20 cellular contexts compared by ENCODE assay signal in the genomic region with DNA sequence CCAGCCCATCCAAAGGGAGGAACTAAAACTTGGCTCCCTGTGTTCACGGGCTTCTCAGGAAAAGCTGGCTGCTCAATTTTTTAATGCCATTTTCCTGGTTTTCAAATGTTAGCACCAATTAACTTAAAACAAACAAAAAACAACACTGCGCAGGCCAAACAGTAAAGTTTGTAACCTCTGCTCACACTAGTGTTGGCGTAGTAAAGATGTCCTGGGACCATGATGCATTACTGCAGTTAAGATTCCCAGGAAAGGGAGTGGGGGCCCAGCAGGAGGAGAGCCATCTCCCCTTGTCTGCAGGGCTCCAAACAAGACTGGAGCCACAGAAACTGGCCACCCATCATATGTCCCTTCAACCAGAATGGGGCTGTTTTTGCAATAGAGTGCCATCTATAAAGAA.
"Had no signal": no experiment of that assay in that cellular context is flagged by ENCODE, and none has a peak within 500 bp of the region (broad histone marks: within the 10 kb centered on the region; RNA-seq: fewer than 3 reads in every experiment).

No MANE protein-coding gene starts in this region.

- H3K27me3 Mint-ChIP-seq: IgD-negative memory B cell had no signal

- H3K4me3 ChIP-seq: K562 had no signal

- H3K4me1 Mint-ChIP-seq: IgD-negative memory B cell had no signal

- H3K9me3 ChIP-seq: SK-N-SH had no signal

- H3K4me3 Mint-ChIP-seq: IgD-negative memory B cell had no signal

- ATAC-seq: K562, Panc1, PC-3 had no signal

- H3K27ac Mint-ChIP-seq: IgD-negative memory B cell had no signal

- FAIRE-seq: HTR-8/SVneo, K562 had no signal

- DNase-seq: Kasumi-1, MM.1S, NCI-H1092 treated with DMSO at 0.1 percent for 48 hours, NCI-H1436, NCI-H187, NCI-H2029, NCI-H2081 treated with DMSO at 0.1 percent for 48 hours, NCI-H2171, NCI-H226, NCI-H446, NCI-H510A, NCI-H524 treated with DMSO at 0.1 percent for 48 hours, NCI-H774, PC-3, SHP77, SK-N-SH had no signal
